ENCODE assay signal across 2 cellular contexts in the genomic region with DNA sequence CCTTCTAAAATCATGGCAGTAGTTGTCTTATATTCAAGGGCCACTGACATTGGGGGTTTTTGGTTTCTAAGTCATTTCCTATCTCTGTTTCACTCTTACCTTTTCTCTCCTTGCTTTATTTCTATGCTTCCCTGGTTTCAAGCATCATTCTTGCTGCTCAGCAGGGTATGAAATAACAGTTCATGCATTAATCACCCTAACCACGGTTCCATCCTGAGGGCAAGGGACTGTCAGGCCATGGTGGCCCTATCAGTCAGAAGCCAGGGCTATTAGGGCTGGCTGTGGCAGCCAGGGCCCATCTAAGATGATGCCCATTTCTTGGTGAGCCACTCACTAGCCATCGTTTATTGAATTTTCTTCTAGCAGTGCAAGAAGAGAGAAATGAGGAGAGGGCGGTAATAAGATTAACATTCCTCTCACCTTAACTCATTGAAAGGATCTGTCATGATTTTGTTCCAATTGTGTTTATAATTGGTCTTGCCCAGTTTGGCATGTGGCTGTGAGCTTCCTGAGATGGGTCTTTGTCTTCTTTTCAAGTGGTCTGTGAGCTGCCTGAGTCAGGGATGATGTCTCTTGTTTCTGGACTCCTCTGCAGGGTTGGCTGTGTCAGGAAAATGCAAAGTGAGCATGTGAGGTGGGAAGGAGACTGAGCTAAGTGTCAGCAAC.
TF ChIP-seq lines count a peak whose summit lies in the region.

No MANE protein-coding gene starts in this region.

TF ChIP-seq in HEK293, 187 proteins besides CTCF, POLR2A, EP300 and RAD21 (continued from another document):
- TF ChIP-seq ZNF394 (tag by site-specific recombination; IDR thresholded peaks at IDR 0.05; ENCODE audit: borderline replicate concordance) = no peak

TF ChIP-seq in WTC11, 78 proteins besides CTCF, POLR2A, EP300 and RAD21 (continued from another document):
- TF ChIP-seq, protein P1, sequence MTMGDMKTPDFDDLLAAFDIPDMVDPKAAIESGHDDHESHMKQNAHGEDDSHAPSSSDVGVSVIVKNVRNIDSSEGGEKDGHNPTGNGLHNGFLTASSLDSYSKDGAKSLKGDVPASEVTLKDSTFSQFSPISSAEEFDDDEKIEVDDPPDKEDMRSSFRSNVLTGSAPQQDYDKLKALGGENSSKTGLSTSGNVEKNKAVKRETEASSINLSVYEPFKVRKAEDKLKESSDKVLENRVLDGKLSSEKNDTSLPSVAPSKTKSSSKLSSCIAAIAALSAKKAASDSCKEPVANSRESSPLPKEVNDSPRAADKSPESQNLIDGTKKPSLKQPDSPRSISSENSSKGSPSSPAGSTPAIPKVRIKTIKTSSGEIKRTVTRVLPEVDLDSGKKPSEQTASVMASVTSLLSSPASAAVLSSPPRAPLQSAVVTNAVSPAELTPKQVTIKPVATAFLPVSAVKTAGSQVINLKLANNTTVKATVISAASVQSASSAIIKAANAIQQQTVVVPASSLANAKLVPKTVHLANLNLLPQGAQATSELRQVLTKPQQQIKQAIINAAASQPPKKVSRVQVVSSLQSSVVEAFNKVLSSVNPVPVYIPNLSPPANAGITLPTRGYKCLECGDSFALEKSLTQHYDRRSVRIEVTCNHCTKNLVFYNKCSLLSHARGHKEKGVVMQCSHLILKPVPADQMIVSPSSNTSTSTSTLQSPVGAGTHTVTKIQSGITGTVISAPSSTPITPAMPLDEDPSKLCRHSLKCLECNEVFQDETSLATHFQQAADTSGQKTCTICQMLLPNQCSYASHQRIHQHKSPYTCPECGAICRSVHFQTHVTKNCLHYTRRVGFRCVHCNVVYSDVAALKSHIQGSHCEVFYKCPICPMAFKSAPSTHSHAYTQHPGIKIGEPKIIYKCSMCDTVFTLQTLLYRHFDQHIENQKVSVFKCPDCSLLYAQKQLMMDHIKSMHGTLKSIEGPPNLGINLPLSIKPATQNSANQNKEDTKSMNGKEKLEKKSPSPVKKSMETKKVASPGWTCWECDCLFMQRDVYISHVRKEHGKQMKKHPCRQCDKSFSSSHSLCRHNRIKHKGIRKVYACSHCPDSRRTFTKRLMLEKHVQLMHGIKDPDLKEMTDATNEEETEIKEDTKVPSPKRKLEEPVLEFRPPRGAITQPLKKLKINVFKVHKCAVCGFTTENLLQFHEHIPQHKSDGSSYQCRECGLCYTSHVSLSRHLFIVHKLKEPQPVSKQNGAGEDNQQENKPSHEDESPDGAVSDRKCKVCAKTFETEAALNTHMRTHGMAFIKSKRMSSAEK (CRISPR knock-in tag; IDR thresholded peaks at IDR 0.05; ENCODE audit: borderline replicate concordance) = no peak
